Comparison of ENCODE assay signal across 14 cellular contexts in genomic region chr11:47083913-47084312, GRCh38.
A peak's percentile ranks its signal among the peaks of the same experiment; 100 is the strongest.
DNase-seq lines count a peak whose midpoint lies in the region; ATAC-seq, FAIRE-seq and TF ChIP-seq lines count a peak whose summit lies in the region.
"Had no signal": no experiment of that assay in that cellular context is flagged by ENCODE, and none has a peak within 500 bp of the region (broad histone marks: within the 10 kb centered on the region; RNA-seq: fewer than 3 reads in every experiment).

No MANE protein-coding gene starts in this region.

- BruUV-seq in K562 (replicated peaks; lab: Mats Ljungman, UMichigan): no TSS peak

- H3K9ac ChIP-seq in K562 (ENCODE audit: insufficient read depth in 1 of 2, low read depth in 2 of 2, low read length in 2 of 2): no peak overlapping the region

- TF ChIP-seq RAD21 in K562 (CRISPR knock-in tag; conservative IDR thresholded peaks at IDR 0.05 in 1 of 2, IDR thresholded peaks at IDR 0.05 in 1 of 2): no peak

- in situ Hi-C loops in K562 (cut with MboI): no loop called here

- H2AFZ ChIP-seq in K562 (ENCODE audit: low read depth, low read length): no peak overlapping the region

- POLR2A ChIA-PET in K562 (lab: Yijun Ruan, JAX): no interaction called here

- H3K4me2 ChIP-seq in K562 (ENCODE audit: insufficient read depth, low read length): no peak overlapping the region

- H4K20me1 ChIP-seq in K562 (replicated peaks; ENCODE audit: control insufficient read depth, insufficient read depth, low read length): no peaks in the 10 kb centered on the region

- no peak for TF ChIP-seq EP300 in K562 (IDR thresholded peaks at IDR 0.05; ENCODE audit: low read length)

- H3K36me3 ChIP-seq in K562 (ENCODE audit: control insufficient read depth, insufficient read depth, low read length): no peaks in the 10 kb centered on the region
- H3K36me3 ChIP-seq: cardiac muscle cell, transverse colon had no signal

- no peaks in the 10 kb centered on the region for H3K79me2 ChIP-seq in K562 (ENCODE audit: control insufficient read depth, insufficient read depth, low read length)

- TF ChIP-seq POLR2A in K562 (conservative IDR thresholded peaks at IDR 0.05) (no peak), GM12891 (IDR thresholded peaks at IDR 0.05; ENCODE audit: low read depth, low read length) (no peak)

- ATAC-seq in K562: no peak
- ATAC-seq in GM21619 (IDR thresholded peaks at IDR 0.05; ENCODE audit: unreplicated experiment): no peak
- ATAC-seq in GM19455 (IDR thresholded peaks at IDR 0.05; ENCODE audit: unreplicated experiment): no peak
- ATAC-seq: T-helper 17 cell had no signal

- no peaks in the 10 kb centered on the region for H3K9me3 ChIP-seq in K562 (replicated peaks; ENCODE audit: control insufficient read depth, insufficient read depth, low read depth, low read length)
- H3K9me3 ChIP-seq: Caco-2, transverse colon had no signal

- H3K4me1 ChIP-seq in K562 (replicated peaks in 1 of 2; ENCODE audit: control insufficient read depth in 2 of 2, insufficient read depth in 2 of 2, low read length in 2 of 2): peaks cover 0 to 13% of the 10 kb centered on the region in 2 experiments; a peak in 3 of 5 replicates
- H3K4me1 ChIP-seq: Caco-2, transverse colon had no signal

- DNase-seq in GM04504 (ENCODE audit: low read depth) (peak; percentile 60), M059J (ENCODE audit: low read depth) (peak; percentile 85), K562 (ENCODE audit: extremely low read depth in 1 of 4, low spot score in 3 of 4) (no peak), myocyte (ENCODE audit: low read depth) (peak; percentile 66), GM12891 (ENCODE audit: insufficient read length, low spot score) (no peak), NCI-H345 (lab: John Stamatoyannopoulos, UW) (no peak)
- DNase-seq: activated effector memory CD4-positive, alpha-beta T cell treated with Interleukin-2 at 50 U/mL for 16 hours; Caco-2; MM.1S; T-helper 17 cell; transverse colon had no signal

- intact Hi-C loops in K562 (cut with micrococcal nuclease): no loop called here

- TF ChIP-seq CTCF in K562 (IDR thresholded peaks at IDR 0.05 in 2 of 3, conservative IDR thresholded peaks at IDR 0.05 in 1 of 3; ENCODE audit: insufficient read depth in 2 of 3, low read depth in 1 of 3, low read length in 3 of 3): no peak

- CTCF ChIA-PET in K562 (lab: Yijun Ruan, JAX; ENCODE audit: low intra/inter-chr PET ratio): no interaction called here

- H3K4me3 ChIP-seq in K562: no peak overlapping the region
- H3K4me3 ChIP-seq: cardiac muscle cell, transverse colon had no signal

- H3K27me3 ChIP-seq in K562 (ENCODE audit: control insufficient read depth in 2 of 2, insufficient read depth in 2 of 2, low read length in 2 of 2): no peaks in the 10 kb centered on the region
- H3K27me3 ChIP-seq: cardiac muscle cell, transverse colon had no signal

- no peak overlapping the region for H3K27ac ChIP-seq in K562 (ENCODE audit: extremely low read depth, low read depth, low read length)
- H3K27ac ChIP-seq: cardiac muscle cell, transverse colon had no signal

- FAIRE-seq in K562 (lab: Jason Lieb, UNC): no peak
- FAIRE-seq in GM12891 (lab: Jason Lieb, UNC): no peak

- no peaks in the 10 kb centered on the region for H3K9me1 ChIP-seq in K562 (ENCODE audit: control insufficient read depth, insufficient read depth, low read length)

TF ChIP-seq in K562, 482 proteins besides CTCF, POLR2A, EP300 and RAD21 (continues in another document):
- no peak for TF ChIP-seq HMG20B (CRISPR knock-in tag; IDR thresholded peaks at IDR 0.05)
- no peak for TF ChIP-seq ZNF174 (CRISPR knock-in tag; IDR thresholded peaks at IDR 0.05)
- no peak for TF ChIP-seq ZNF695 (CRISPR knock-in tag; IDR thresholded peaks at IDR 0.05)
- TF ChIP-seq NR2C2 (CRISPR knock-in tag; IDR thresholded peaks at IDR 0.05): no peak
- TF ChIP-seq NR2C2 (tag; IDR thresholded peaks at IDR 0.05): no peak
- TF ChIP-seq CEBPB (tag; IDR thresholded peaks at IDR 0.05): peak; percentile 31; the same call in 1 of the 2 replicates
- no peak for TF ChIP-seq CXXC5 (CRISPR knock-in tag; IDR thresholded peaks at IDR 0.05)
- TF ChIP-seq SAP30 (IDR thresholded peaks at IDR 0.05; ENCODE audit: borderline replicate concordance, insufficient read depth, low read depth, low read length, poor library complexity, severe bottlenecking): no peak
- no peak for TF ChIP-seq PCBP2 (IDR thresholded peaks at IDR 0.05; ENCODE audit: low read depth, low read length, poor library complexity, severe bottlenecking)
- no peak for TF ChIP-seq SREBF1 (IDR thresholded peaks at IDR 0.05; ENCODE audit: borderline replicate concordance, low read depth, low read length)
- TF ChIP-seq ZBTB33 (CRISPR knock-in tag; IDR thresholded peaks at IDR 0.05): no peak
- peak; percentile 73 for TF ChIP-seq FOSL1 (tag; conservative IDR thresholded peaks at IDR 0.05)
- TF ChIP-seq MEIS2 (IDR thresholded peaks at IDR 0.05; ENCODE audit: partially characterized antibody): no peak

TF ChIP-seq in GM12891, 5 proteins besides CTCF, POLR2A, EP300 and RAD21:
- no peak for TF ChIP-seq PAX5 (IDR thresholded peaks at IDR 0.05; ENCODE audit: insufficient read depth, low read length, severe bottlenecking)
- no peak for TF ChIP-seq SPI1 (IDR thresholded peaks at IDR 0.05; ENCODE audit: low read depth, low read length)
- no peak for TF ChIP-seq POLR2AphosphoS5 (IDR thresholded peaks at IDR 0.05; ENCODE audit: low read depth, low read length)
TF ChIP-seq in GM12891: peak in this region for 0.

Comparison
In these comparisons a context has a peak if more than half of its experiments do, and no peak if none do; other contexts are left out.
1. DNase-seq: peak in GM04504 (single experiment), M059J (single experiment) and myocyte (single experiment); none in K562 (0 of 4), GM12891 (single experiment) and NCI-H345 (single experiment).